Comparison of ENCODE assay signal across 10 cellular contexts in the genomic region with DNA sequence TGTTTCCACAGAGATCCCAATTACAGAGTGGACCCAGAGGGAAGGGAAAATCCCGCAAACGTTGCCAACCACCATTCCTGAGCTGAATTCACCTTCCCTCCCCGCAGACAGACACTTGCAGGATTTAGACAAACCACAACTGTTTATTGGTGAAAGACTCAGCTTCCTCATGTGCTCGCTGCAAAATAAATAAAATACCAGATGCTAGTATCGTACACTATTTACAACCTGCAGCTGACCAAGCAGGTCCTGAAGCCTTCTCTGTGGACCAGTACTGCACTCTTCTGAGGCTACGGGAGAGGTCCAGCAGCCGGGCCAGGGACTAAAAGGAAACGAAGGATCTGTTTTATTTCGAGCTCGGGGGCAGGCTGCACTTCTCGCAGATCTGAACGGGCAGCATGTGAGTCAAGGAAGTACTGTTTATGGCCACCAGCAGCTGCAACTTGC. TPM values are rescaled to one million over a fixed set of nuclear protein-coding genes. Genes with fewer than 3 reads are reported as not detected.
DNase-seq lines count a peak whose midpoint lies in the region; ATAC-seq, FAIRE-seq and TF ChIP-seq lines count a peak whose summit lies in the region.
"Had no signal": no experiment of that assay in that cellular context is flagged by ENCODE, and none has a peak within 500 bp of the region (broad histone marks: within the 10 kb centered on the region; RNA-seq: fewer than 3 reads in every experiment).

No MANE protein-coding gene starts in this region.

- TF ChIP-seq CTCF in BE2C (IDR thresholded peaks at IDR 0.05; ENCODE audit: low read depth, low read length) (no peak), bronchial epithelial cell (IDR thresholded peaks at IDR 0.05; ENCODE audit: insufficient read depth, low read length, severe bottlenecking) (no peak), natural killer cell (IDR thresholded peaks at IDR 0.05) (no peak)

- H3K4me3 ChIP-seq in BE2C (ENCODE audit: low read depth, low read length) (peak overlapping the region; percentile 18), HUES64 (ENCODE audit: low read length) (peak overlapping the region; percentile 17; the same call in 1 of the 2 replicates), bronchial epithelial cell (ENCODE audit: low read depth, low read length) (peak overlapping the region; percentile 75)

- no peaks in the 10 kb centered on the region for H3K9me3 Mint-ChIP-seq in natural killer cell

- H3K27ac Mint-ChIP-seq in natural killer cell: no peak overlapping the region

- H3K27me3 Mint-ChIP-seq in natural killer cell (ENCODE audit: low read depth in 2 of 2): peaks cover 56% of the 10 kb centered on the region in 2 donors

- no peak overlapping the region for H3K27ac ChIP-seq in HUES64 (ENCODE audit: low read depth, low read length)

- WGBS in HUES64: 19% methylated on average over 12 of the region's 12 CpGs

- peaks cover 90% of the 10 kb centered on the region for H3K27me3 ChIP-seq in BE2C
- H3K27me3 ChIP-seq in HUES64 (ENCODE audit: insufficient read depth, low read length): peaks cover 99% of the 10 kb centered on the region
- H3K27me3 ChIP-seq in bronchial epithelial cell (ENCODE audit: control insufficient read depth, insufficient read depth, low read length): no peaks in the 10 kb centered on the region

- H3K9me3 ChIP-seq in BE2C: no peaks in the 10 kb centered on the region
- no peaks in the 10 kb centered on the region for H3K9me3 ChIP-seq in HUES64 (ENCODE audit: insufficient read depth, low read depth, low read length)

- H3K36me3 ChIP-seq in BE2C (no peaks in the 10 kb centered on the region), HUES64 (ENCODE audit: insufficient read depth, low read length) (no peaks in the 10 kb centered on the region), bronchial epithelial cell (ENCODE audit: control insufficient read depth, insufficient read depth, low read length) (no peaks in the 10 kb centered on the region)

- peak overlapping the region; percentile 82 for H3K4me3 Mint-ChIP-seq in natural killer cell

- H3K9ac ChIP-seq in HUES64 (ENCODE audit: low read depth, low read length): no peak overlapping the region

- intact Hi-C loops in natural killer cell (cut with micrococcal nuclease): no loop called here

- peaks cover 37 to 40% of the 10 kb centered on the region in 2 donors for H3K4me1 Mint-ChIP-seq in natural killer cell

- DNase-seq in BE2C (no peak), bronchial epithelial cell (ENCODE audit: low read depth) (no peak), natural killer cell (no peak), NCI-H1436 treated with DMSO at 0.1 percent for 48 hours (lab: John Stamatoyannopoulos, UW) (no peak), T-helper 9 cell (no peak)
- DNase-seq: NCI-H1105 had no signal

- no peak for FAIRE-seq in bronchial epithelial cell (lab: Jason Lieb, UNC)

- H3K4me1 ChIP-seq in BE2C (no peaks in the 10 kb centered on the region), HUES64 (ENCODE audit: insufficient read depth, low read length) (peaks cover 20% of the 10 kb centered on the region; the same call in 1 of the 2 replicates)

- ATAC-seq in natural killer cell (no peak), HG02678 (IDR thresholded peaks at IDR 0.05; ENCODE audit: unreplicated experiment) (no peak), HG03469 (IDR thresholded peaks at IDR 0.05; ENCODE audit: unreplicated experiment) (no peak)
- ATAC-seq: esophagus mucosa had no signal

- no peaks in the 10 kb centered on the region for H3K36me3 Mint-ChIP-seq in natural killer cell

RNA-seq across cellular contexts. Expression of gene CCNO, which starts 2.4 kb away (rescaled TPM):
- polyA plus RNA-seq in BE2C (2012; ENCODE audit: insufficient read depth, insufficient read length, low read depth): not detected
- polyA plus RNA-seq in HUES64 (2013, experiment 1 of 2): 0.20 TPM
- polyA plus RNA-seq in HUES64 (2013, experiment 2 of 2): 0.25 TPM
- 1.6 and 1.8 TPM in 2 replicates for total RNA-seq in bronchial epithelial cell
- total RNA-seq in natural killer cell: not detected

RNA-seq across cellular contexts. Expression of gene MCIDAS, which starts 3.9 kb away (rescaled TPM):
- not detected for polyA plus RNA-seq in BE2C (2012; ENCODE audit: insufficient read depth, insufficient read length, low read depth)
- not detected for polyA plus RNA-seq in HUES64 (2013, experiment 1 of 2)
- polyA plus RNA-seq in HUES64 (2013, experiment 2 of 2): 0.44 TPM
- total RNA-seq in bronchial epithelial cell: under 0.01 and 0.13 TPM in 2 replicates
- not detected for total RNA-seq in natural killer cell

RNA-seq across cellular contexts. Expression of gene CDC20B, which starts 58.1 kb away (rescaled TPM):
- not detected for polyA plus RNA-seq in BE2C (2012; ENCODE audit: insufficient read depth, insufficient read length, low read depth)
- polyA plus RNA-seq in HUES64 (2013, experiment 1 of 2): 0.10 TPM
- 0.13 TPM for polyA plus RNA-seq in HUES64 (2013, experiment 2 of 2)
- total RNA-seq in bronchial epithelial cell (not detected in 2 replicates), natural killer cell (not detected)
- total RNA-seq: esophagus mucosa had no signal

Comparison
In these comparisons a context has a peak if more than half of its experiments do, and no peak if none do; other contexts are left out.
1. H3K4me3 ChIP-seq: peak in every context shown above with its lines; median percentile 75 in bronchial epithelial cell; 18 in BE2C; 17 in HUES64.